ENCODE assay signal across 8 cellular contexts in the genomic region with DNA sequence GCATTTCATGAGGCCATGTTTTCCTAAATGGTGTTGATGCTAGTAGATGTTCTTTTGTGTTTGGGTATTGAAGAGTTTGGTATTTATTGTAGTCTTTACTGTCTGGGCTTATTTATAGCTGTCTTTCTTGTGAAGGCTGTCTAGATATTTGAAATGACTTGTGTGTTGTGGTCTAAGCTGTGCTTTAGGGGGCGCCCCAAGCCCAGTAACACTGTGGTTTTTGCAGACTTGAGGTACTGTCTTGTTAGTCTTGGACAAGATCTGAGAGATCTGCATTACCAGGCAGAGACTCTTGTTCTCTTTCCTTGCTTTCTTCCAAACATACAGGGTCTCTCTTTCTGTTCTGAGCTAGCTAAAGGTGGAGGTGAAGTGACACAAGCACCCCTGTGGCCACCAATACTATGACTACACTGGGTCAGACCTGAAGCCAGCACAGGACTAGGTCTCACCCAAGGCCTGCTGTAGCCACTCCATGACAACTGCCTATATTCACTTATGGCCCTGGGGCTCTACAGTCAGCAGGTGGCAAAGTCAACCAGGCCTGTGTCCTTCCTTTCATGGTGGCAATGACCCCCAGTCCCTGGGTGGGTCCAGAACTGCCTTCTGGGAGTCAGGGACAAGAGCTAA.
DNase-seq lines count a peak whose midpoint lies in the region; ATAC-seq, FAIRE-seq and TF ChIP-seq lines count a peak whose summit lies in the region.

No MANE protein-coding gene starts in this region.

- no peak for FAIRE-seq in kidney (lab: Jason Lieb, UNC)

- ATAC-seq in GM21717 (IDR thresholded peaks at IDR 0.05; ENCODE audit: unreplicated experiment), result peak; percentile 70
- ATAC-seq in HG02763 (IDR thresholded peaks at IDR 0.05; ENCODE audit: unreplicated experiment), result no peak

- H3K9me3 ChIP-seq in kidney (ENCODE audit: control insufficient read depth in 1 of 2, low read length in 2 of 2), result no peaks in the 10 kb centered on the region

- no peaks in the 10 kb centered on the region for H3K36me3 ChIP-seq in GM06990 (ENCODE audit: control insufficient read depth, insufficient read depth, low read length)
- no peaks in the 10 kb centered on the region for H3K36me3 ChIP-seq in kidney (ENCODE audit: control insufficient read depth in 1 of 2, insufficient read depth in 2 of 2, low read length in 2 of 2)

- H3K27me3 Mint-ChIP-seq in activated T-cell treated with anti-CD3 and anti-CD28 coated beads, Interleukin-2, amount 50 U/mL, for 24 hours, result no peaks in the 10 kb centered on the region

- no peak for TF ChIP-seq POLR2A in NB4 (IDR thresholded peaks at IDR 0.05; ENCODE audit: extremely low read depth, insufficient read length)

- intact Hi-C loops in kidney (cut with DNase I), result no loop called here

- H3K27me3 ChIP-seq in GM06990 (replicated peaks; ENCODE audit: control insufficient read depth, insufficient read depth, low read length), result no peaks in the 10 kb centered on the region; the same call in 1 of the 2 replicates

- H3K4me1 ChIP-seq in kidney (ENCODE audit: control insufficient read depth in 1 of 2, insufficient read depth in 1 of 2, low read depth in 1 of 2, low read length in 2 of 2), result no peaks in the 10 kb centered on the region

- no peak overlapping the region for H3K27ac ChIP-seq in kidney (ENCODE audit: low read depth in 2 of 2, low read length in 2 of 2)

- H3K4me1 Mint-ChIP-seq in activated T-cell treated with anti-CD3 and anti-CD28 coated beads, Interleukin-2, amount 50 U/mL, for 24 hours (ENCODE audit: low read depth), result no peaks in the 10 kb centered on the region

- H3K9me3 Mint-ChIP-seq in activated T-cell treated with anti-CD3 and anti-CD28 coated beads, Interleukin-2, amount 50 U/mL, for 24 hours, result no peaks in the 10 kb centered on the region

- no peak overlapping the region for H3K4me3 ChIP-seq in GM06990 (replicated peaks; ENCODE audit: low read depth, low read length)
- H3K4me3 ChIP-seq in NB4 (ENCODE audit: low read depth, low read length), result no peak overlapping the region
- H3K4me3 ChIP-seq in kidney (ENCODE audit: low read length in 2 of 2), result no peak overlapping the region

- peak; percentile 57 for TF ChIP-seq CTCF in GM06990 (IDR thresholded peaks at IDR 0.05; ENCODE audit: insufficient read depth, low read length, poor library complexity, severe bottlenecking)
- peak; percentile 67 for TF ChIP-seq CTCF in NB4 (IDR thresholded peaks at IDR 0.05; ENCODE audit: low read depth, low read length)
- peak; percentile 38 for TF ChIP-seq CTCF in kidney (IDR thresholded peaks at IDR 0.05; ENCODE audit: borderline replicate concordance, extremely low read depth, insufficient read depth)

- no peak overlapping the region for H3K27ac Mint-ChIP-seq in activated T-cell treated with anti-CD3 and anti-CD28 coated beads, Interleukin-2, amount 50 U/mL, for 24 hours

- DNase-seq in GM06990 (ENCODE audit: extremely low read depth, insufficient read length) (no peak), NB4 (ENCODE audit: low read depth) (peak; percentile 91), kidney (no peak), SHP77 (lab: John Stamatoyannopoulos, UW) (no peak)
- peak; percentile 50 for DNase-seq in activated T-cell treated with anti-CD3 and anti-CD28 coated beads, Interleukin-2, amount 50 U/mL, for 24 hours
- DNase-seq in activated CD4-positive, CD25-positive, alpha-beta regulatory T cell treated with anti-CD3 and anti-CD28 coated beads, Interleukin-2, amount 50 U/mL, for 72 hours, result no peak

- no peak overlapping the region for H3K9ac ChIP-seq in kidney (ENCODE audit: low read length in 2 of 2)

- no peak overlapping the region for H3K4me3 Mint-ChIP-seq in activated T-cell treated with anti-CD3 and anti-CD28 coated beads, Interleukin-2, amount 50 U/mL, for 24 hours

- H3K36me3 Mint-ChIP-seq in activated T-cell treated with anti-CD3 and anti-CD28 coated beads, Interleukin-2, amount 50 U/mL, for 24 hours (ENCODE audit: low read depth), result no peaks in the 10 kb centered on the region

Comparison
In these comparisons a context has a peak if more than half of its experiments do, and no peak if none do; other contexts are left out.
1. DNase-seq: peak in NB4 (single experiment) and activated T-cell treated with anti-CD3 and anti-CD28 coated beads, Interleukin-2, amount 50 U/mL, for 24 hours (single experiment); none in GM06990 (single experiment), kidney (single experiment), SHP77 (0 of 2) and activated CD4-positive, CD25-positive, alpha-beta regulatory T cell treated with anti-CD3 and anti-CD28 coated beads, Interleukin-2, amount 50 U/mL, for 72 hours (single experiment).
2. Peak in every context shown above with its lines, with median percentiles within 50 percentile points of each other: CTCF ChIP-seq.